In the genomic region with DNA sequence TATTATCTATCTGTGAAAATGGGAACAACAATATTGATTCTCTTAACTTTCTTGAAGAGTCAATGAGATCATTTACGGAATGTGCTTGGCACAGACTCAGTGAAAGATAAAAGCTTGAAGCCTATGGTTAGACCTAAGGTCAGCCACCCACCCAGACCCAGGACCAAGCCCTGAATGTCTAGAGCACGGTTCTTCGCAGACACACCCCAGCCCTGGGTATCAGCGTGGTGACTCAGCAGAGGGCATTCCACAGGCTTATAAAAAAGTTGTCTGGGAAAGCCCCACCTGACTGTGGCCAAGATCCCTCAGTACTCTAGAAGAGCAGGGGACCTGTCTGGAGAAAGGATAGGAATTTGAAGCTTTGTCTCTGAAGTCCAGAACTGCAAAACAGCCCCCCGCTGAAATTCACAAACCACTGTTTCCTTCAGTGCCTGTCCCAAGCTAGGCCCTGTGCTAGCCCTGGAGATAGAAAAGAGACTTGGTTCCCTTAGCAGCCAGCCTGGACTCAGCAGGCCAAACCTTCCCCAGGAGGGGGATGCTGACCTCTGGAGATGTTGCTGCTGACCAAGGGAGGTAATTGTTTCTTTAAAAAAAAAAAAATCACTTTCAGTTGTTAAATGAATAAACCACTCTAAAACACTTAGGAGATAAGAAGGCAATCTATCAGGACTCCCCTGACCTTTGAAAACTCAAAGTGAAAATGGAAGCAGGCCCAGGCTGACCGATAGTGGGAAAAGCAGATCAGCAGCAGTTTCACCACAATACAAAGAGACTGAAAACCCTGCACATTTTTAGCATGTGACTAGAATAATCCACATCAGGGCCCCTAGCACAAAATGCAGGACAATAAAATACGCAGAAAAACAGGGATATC, we compare ENCODE assay signal across 9 cellular contexts.
DNase-seq lines count a peak whose midpoint lies in the region; ATAC-seq and TF ChIP-seq lines count a peak whose summit lies in the region.
"Had no signal": no experiment of that assay in that cellular context is flagged by ENCODE, and none has a peak within 500 bp of the region (broad histone marks: within the 10 kb centered on the region; RNA-seq: fewer than 3 reads in every experiment).

No MANE protein-coding gene starts in this region.

- H3K27me3 ChIP-seq in mesenchymal stem cell (ENCODE audit: control insufficient read depth in 1 of 2, insufficient read depth in 1 of 2, low read length in 2 of 2): no peaks in the 10 kb centered on the region
- no peaks in the 10 kb centered on the region for H3K27me3 ChIP-seq in ovary

- 51% methylated on average over 7 of the region's 7 CpGs for WGBS in mesenchymal stem cell
- 60 to 62% (median 60%) methylated on average over 7 of the region's 7 CpGs for WGBS in ovary, 3 donors

- H4K8ac ChIP-seq in mesenchymal stem cell (ENCODE audit: low read length): no peak overlapping the region

- no peak overlapping the region for H3K9ac ChIP-seq in mesenchymal stem cell (ENCODE audit: low read length)

- H3K23ac ChIP-seq in mesenchymal stem cell (ENCODE audit: low read length in 2 of 2): no peak overlapping the region

- peak overlapping the region; percentile 22 for H2AK5ac ChIP-seq in mesenchymal stem cell (ENCODE audit: low read length, severe bottlenecking)

- peaks cover 22% of the 10 kb centered on the region for H3K79me1 ChIP-seq in mesenchymal stem cell (replicated peaks; ENCODE audit: low read length, poor library complexity, severe bottlenecking)

- H3K4me1 ChIP-seq in mesenchymal stem cell (ENCODE audit: control insufficient read depth, insufficient read depth, low read depth, low read length): peaks cover 20% of the 10 kb centered on the region
- peaks cover 3% of the 10 kb centered on the region for H3K4me1 ChIP-seq in ovary (ENCODE audit: insufficient read depth)

- H2AFZ ChIP-seq in mesenchymal stem cell (ENCODE audit: low read depth, low read length): no peak overlapping the region

- no peak overlapping the region for H2BK5ac ChIP-seq in mesenchymal stem cell (ENCODE audit: low read depth, low read length, poor library complexity, severe bottlenecking)

- intact Hi-C loops in ovary (cut with DNase I): no loop called here

- no peak for TF ChIP-seq CTCF in ovary (IDR thresholded peaks at IDR 0.05)

- DNase-seq in HS-5 (ENCODE audit: low read depth): peak; percentile 28
- peak; percentile 37 to 72 for DNase-seq in activated naive CD4-positive, alpha-beta T cell treated with anti-CD3 and anti-CD28 coated beads, Interleukin-2, amount 50 U/mL, for 72 hours (ENCODE audit: low spot score in 2 of 2)
- peak; percentile 76 for DNase-seq in mesenchymal stem cell
- no peak for DNase-seq in UCSD-AML1 (lab: John Stamatoyannopoulos, UW; ENCODE audit: unreplicated experiment)
- no peak for DNase-seq in ovary
- no peak for DNase-seq in NCI-H446 (lab: John Stamatoyannopoulos, UW)

- peak overlapping the region in 1 of 2 donors; percentile 46 for H3K27ac Mint-ChIP-seq in activated naive CD4-positive, alpha-beta T cell treated with anti-CD3 and anti-CD28 coated beads, Interleukin-2, amount 50 U/mL, for 72 hours

- no peak overlapping the region for H4K91ac ChIP-seq in mesenchymal stem cell (ENCODE audit: low read length)

- H3K27ac ChIP-seq in mesenchymal stem cell (ENCODE audit: low read length, poor library complexity, severe bottlenecking) (peak overlapping the region; percentile 6), ovary (peak overlapping the region in 1 of 2 donors; percentile 24)
- H3K27ac ChIP-seq: VCaP had no signal

- ATAC-seq in GM18502 (IDR thresholded peaks at IDR 0.05; ENCODE audit: poor library complexity, unreplicated experiment) (peak; percentile 82), GM21619 (IDR thresholded peaks at IDR 0.05; ENCODE audit: unreplicated experiment) (peak; percentile 66)
- ATAC-seq in activated naive CD4-positive, alpha-beta T cell treated with anti-CD3 and anti-CD28 coated beads, Interleukin-2, amount 50 U/mL, for 72 hours: peak; percentile 73 to 86

- no peak overlapping the region for H3K4ac ChIP-seq in mesenchymal stem cell (ENCODE audit: low read depth in 1 of 2, low read length in 2 of 2)

- no peaks in the 10 kb centered on the region for H3K9me3 Mint-ChIP-seq in activated naive CD4-positive, alpha-beta T cell treated with anti-CD3 and anti-CD28 coated beads, Interleukin-2, amount 50 U/mL, for 72 hours

- H2BK15ac ChIP-seq in mesenchymal stem cell (ENCODE audit: low read depth, poor library complexity, severe bottlenecking): no peak overlapping the region

- no peaks in the 10 kb centered on the region for H3K36me3 Mint-ChIP-seq in activated naive CD4-positive, alpha-beta T cell treated with anti-CD3 and anti-CD28 coated beads, Interleukin-2, amount 50 U/mL, for 72 hours

- H3K4me2 ChIP-seq in mesenchymal stem cell (ENCODE audit: low read length, poor library complexity, severe bottlenecking): no peak overlapping the region

- H2BK12ac ChIP-seq in mesenchymal stem cell (ENCODE audit: low read length in 2 of 2): no peak overlapping the region

- H2BK120ac ChIP-seq in mesenchymal stem cell (ENCODE audit: low read depth, low read length): no peak overlapping the region

- H3K9me3 ChIP-seq in mesenchymal stem cell (ENCODE audit: control insufficient read depth, low read length): no peaks in the 10 kb centered on the region
- H3K9me3 ChIP-seq in ovary: no peaks in the 10 kb centered on the region

- no peak overlapping the region for H3K14ac ChIP-seq in mesenchymal stem cell (ENCODE audit: low read length in 2 of 2)

- H3K36me3 ChIP-seq in mesenchymal stem cell (ENCODE audit: control insufficient read depth in 1 of 2, insufficient read depth in 2 of 2, low read depth in 1 of 2, low read length in 2 of 2) (no peaks in the 10 kb centered on the region), ovary (no peaks in the 10 kb centered on the region)

- no peak for TF ChIP-seq EP300 in ovary (IDR thresholded peaks at IDR 0.05)

- H3K18ac ChIP-seq in mesenchymal stem cell (ENCODE audit: low read depth in 1 of 2, low read length in 2 of 2): no peak overlapping the region

- H3K4me3 ChIP-seq in mesenchymal stem cell (ENCODE audit: insufficient read depth in 1 of 2, low read depth in 1 of 2, low read length in 2 of 2) (no peak overlapping the region), ovary (no peak overlapping the region)

- TF ChIP-seq POLR2A in ovary (IDR thresholded peaks at IDR 0.05): no peak

Comparison
In these comparisons a context has a peak if more than half of its experiments do, and no peak if none do; other contexts are left out.
1. DNase-seq: peak in HS-5 (single experiment), activated naive CD4-positive, alpha-beta T cell treated with anti-CD3 and anti-CD28 coated beads, Interleukin-2, amount 50 U/mL, for 72 hours (2 of 2) and mesenchymal stem cell (single experiment); none in UCSD-AML1 (single experiment), ovary (0 of 5) and NCI-H446 (0 of 2).
2. Peak in every context shown above with its lines, with median percentiles within 50 percentile points of each other: ATAC-seq.